Comparison of ENCODE assay signal across 22 cellular contexts in genomic region chr18:37084912-37085311, GRCh38.
A peak's percentile ranks its signal among the peaks of the same experiment; 100 is the strongest.
DNase-seq lines count a peak whose midpoint lies in the region; ATAC-seq and TF ChIP-seq lines count a peak whose summit lies in the region.
"Had no signal": no experiment of that assay in that cellular context is flagged by ENCODE, and none has a peak within 500 bp of the region (broad histone marks: within the 10 kb centered on the region; RNA-seq: fewer than 3 reads in every experiment).

No MANE protein-coding gene starts in this region.

- TF ChIP-seq CTCF in endodermal cell (conservative IDR thresholded peaks at IDR 0.05) (no peak), colonic mucosa (IDR thresholded peaks at IDR 0.05) (no peak)

- no peak overlapping the region for H3K4me2 ChIP-seq in trophoblast cell (ENCODE audit: low read length)
- H3K4me2 ChIP-seq: PC-9 had no signal

- H3K27ac Mint-ChIP-seq in endodermal cell, result peak overlapping the region; percentile 48
- H3K27ac Mint-ChIP-seq: CD8-positive, alpha-beta memory T cell had no signal

- H3K9me3 ChIP-seq in endodermal cell (ENCODE audit: control insufficient read depth, low read length) (no peaks in the 10 kb centered on the region), trophoblast cell (ENCODE audit: insufficient read depth, low read depth, low read length) (no peaks in the 10 kb centered on the region), colonic mucosa (no peaks in the 10 kb centered on the region)

- no peak overlapping the region for H4K8ac ChIP-seq in trophoblast cell (ENCODE audit: low read depth, low read length)

- no peak overlapping the region for H3K23ac ChIP-seq in trophoblast cell (ENCODE audit: low read length)

- H3K4me1 ChIP-seq in endodermal cell (ENCODE audit: control insufficient read depth, insufficient read depth, low read length) (no peaks in the 10 kb centered on the region), trophoblast cell (ENCODE audit: control insufficient read depth in 1 of 2, insufficient read depth in 2 of 2, low read length in 2 of 2) (peaks cover 0 to 2% of the 10 kb centered on the region in 2 experiments), colonic mucosa (no peaks in the 10 kb centered on the region)

- no peaks in the 10 kb centered on the region for H3K9me3 Mint-ChIP-seq in endodermal cell

- intact Hi-C loops in colonic mucosa (cut with DNase I), result no loop called here

- H3K27ac ChIP-seq in endodermal cell (ENCODE audit: low read depth, low read length), result no peak overlapping the region
- no peak overlapping the region for H3K27ac ChIP-seq in trophoblast cell (ENCODE audit: low read depth, low read length)
- no peak overlapping the region for H3K27ac ChIP-seq in colonic mucosa
- H3K27ac ChIP-seq: HL-60, PC-9 had no signal

- no peaks in the 10 kb centered on the region for H3K79me2 ChIP-seq in trophoblast cell (ENCODE audit: control insufficient read depth, insufficient read depth, low read length, poor library complexity)

- H4K12ac ChIP-seq in trophoblast cell (ENCODE audit: low read depth, low read length), result no peak overlapping the region

- no peak overlapping the region for H3K14ac ChIP-seq in trophoblast cell (ENCODE audit: low read length)

- ATAC-seq in HG03175 (IDR thresholded peaks at IDR 0.05; ENCODE audit: unreplicated experiment), result no peak
- no peak for ATAC-seq in HG02763 (IDR thresholded peaks at IDR 0.05; ENCODE audit: unreplicated experiment)

- H3K36me3 ChIP-seq in endodermal cell (ENCODE audit: control insufficient read depth, insufficient read depth, low read length), result no peaks in the 10 kb centered on the region
- H3K36me3 ChIP-seq in trophoblast cell (ENCODE audit: control insufficient read depth in 1 of 2, insufficient read depth in 2 of 2, low read length in 2 of 2), result no peaks in the 10 kb centered on the region
- H3K36me3 ChIP-seq in colonic mucosa, result no peaks in the 10 kb centered on the region

- H3K9ac ChIP-seq in endodermal cell (ENCODE audit: extremely low read depth, low read length, poor library complexity, severe bottlenecking), result no peak overlapping the region
- H3K9ac ChIP-seq in trophoblast cell (ENCODE audit: low read length), result no peak overlapping the region
- H3K9ac ChIP-seq in colonic mucosa (ENCODE audit: low read depth in 2 of 2, low read length in 2 of 2), result no peak overlapping the region

- 79 to 84% methylated on average over 4 to 6 of the region's 6 CpGs for WGBS in endodermal cell (ENCODE audit: insufficient coverage in 1 of 2, insufficient read length in 1 of 2), 2 experiments
- no CpG with 5 or more reads among the region's 6 CpGs for WGBS in trophoblast cell (ENCODE audit: extremely low coverage, insufficient coverage, insufficient read length)

- H3K4me3 ChIP-seq in endodermal cell (ENCODE audit: low read length) (no peak overlapping the region), trophoblast cell (ENCODE audit: low read depth, low read length) (no peak overlapping the region), colonic mucosa (no peak overlapping the region)
- H3K4me3 ChIP-seq: PC-9 had no signal

- H3K36me3 Mint-ChIP-seq in endodermal cell (ENCODE audit: low read depth), result peaks cover 2% of the 10 kb centered on the region

- no peaks in the 10 kb centered on the region for H3K27me3 Mint-ChIP-seq in endodermal cell (ENCODE audit: insufficient read depth)
- H3K27me3 Mint-ChIP-seq: CD8-positive, alpha-beta memory T cell had no signal

- peaks cover 12% of the 10 kb centered on the region for H3K4me1 Mint-ChIP-seq in endodermal cell
- H3K4me1 Mint-ChIP-seq: CD8-positive, alpha-beta memory T cell had no signal

- H3K27me3 ChIP-seq in endodermal cell (ENCODE audit: control insufficient read depth, insufficient read depth, low read length, poor library complexity, severe bottlenecking) (no peaks in the 10 kb centered on the region), trophoblast cell (ENCODE audit: insufficient read depth, low read length) (no peaks in the 10 kb centered on the region), colonic mucosa (no peaks in the 10 kb centered on the region)

- H2AK5ac ChIP-seq in trophoblast cell (ENCODE audit: low read length), result no peak overlapping the region

- no peak overlapping the region for H3K4me3 Mint-ChIP-seq in endodermal cell
- H3K4me3 Mint-ChIP-seq: CD8-positive, alpha-beta memory T cell had no signal

- no peak overlapping the region for H3K4ac ChIP-seq in trophoblast cell (ENCODE audit: low read depth, low read length)

- H2BK120ac ChIP-seq in trophoblast cell (ENCODE audit: insufficient read depth, low read length, poor library complexity), result no peak overlapping the region

- no peak overlapping the region for H2AFZ ChIP-seq in trophoblast cell (ENCODE audit: insufficient read depth, low read length, poor library complexity)
- H2AFZ ChIP-seq: PC-9 had no signal

- H4K91ac ChIP-seq in trophoblast cell (ENCODE audit: low read depth, low read length), result no peak overlapping the region

- peak; percentile 85 for DNase-seq in ELF-1 (ENCODE audit: low read depth, low spot score)
- peak; percentile 86 for DNase-seq in endodermal cell
- DNase-seq in iPS-NIHi7 (ENCODE audit: extremely low spot score), result peak; percentile 64
- DNase-seq in trophoblast cell, result peak; percentile 8 to 48
- DNase-seq in NCI-H1930 (lab: John Stamatoyannopoulos, UW), result no peak
- no peak for DNase-seq in colonic mucosa
- DNase-seq: AML-193; C1 segment of cervical spinal cord; CD8-positive, alpha-beta memory T cell; DMS79 treated with DMSO at 0.1 percent for 48 hours; KBM-7; NCI-H1092 treated with DMSO at 0.1 percent for 48 hours; NCI-H1436 treated with DMSO at 0.1 percent for 48 hours; NCI-H2029; NCI-H2227 treated with DMSO at 0.1 percent for 48 hours; NCI-H510A; PC-9; RPMI8226; SHP77 had no signal

- H2BK5ac ChIP-seq in trophoblast cell (ENCODE audit: low read depth, low read length, poor library complexity), result no peak overlapping the region

- H3K79me1 ChIP-seq in trophoblast cell (ENCODE audit: low read length), result no peaks in the 10 kb centered on the region

- H3K18ac ChIP-seq in trophoblast cell (ENCODE audit: low read length), result no peak overlapping the region

- no peak overlapping the region for H2BK12ac ChIP-seq in trophoblast cell (ENCODE audit: low read length)

Comparison
In these comparisons a context has a peak if more than half of its experiments do, and no peak if none do; other contexts are left out.
1. DNase-seq: peak in ELF-1 (single experiment), endodermal cell (single experiment), iPS-NIHi7 (single experiment) and trophoblast cell (2 of 2); none in NCI-H1930 (0 of 2) and colonic mucosa (single experiment).